8 cellular contexts compared by ENCODE assay signal in genomic region chr9:136671646-136672430, GRCh38. TPM values are rescaled to one million over a fixed set of nuclear protein-coding genes. Genes with fewer than 3 reads are reported as not detected.
DNase-seq lines count a peak whose midpoint lies in the region; ATAC-seq, FAIRE-seq and TF ChIP-seq lines count a peak whose summit lies in the region.

No MANE protein-coding gene starts in this region.

- TF ChIP-seq CTCF in heart left ventricle (IDR thresholded peaks at IDR 0.05) = peak; percentile 67 to 85 (median 76)

- WGBS in heart left ventricle, 4 donors = 35 to 51% (median 48%) methylated on average over 25 to 27 of the region's 27 CpGs

- peak overlapping the region in 10 of 12 donors; percentile 15 to 89 (median 52) for H3K27ac ChIP-seq in heart left ventricle

- no peak for TF ChIP-seq POLR2A in heart left ventricle (IDR thresholded peaks at IDR 0.05)

- no peak for FAIRE-seq in HTR-8/SVneo (lab: Jason Lieb, UNC)

- H3K9me3 ChIP-seq in MG63 (no peaks in the 10 kb centered on the region), heart left ventricle (no peaks in the 10 kb centered on the region)

- peaks cover 6% of the 10 kb centered on the region; the same call in 1 of the 2 replicates for H3K36me3 ChIP-seq in MG63
- H3K36me3 ChIP-seq in heart left ventricle = peaks cover 0 to 89% (median 60%) of the 10 kb centered on the region in 9 donors

- peak in 2 of 4 donors; percentile 2 to 13 for ATAC-seq in heart left ventricle
- no peak for ATAC-seq in HG02623 (IDR thresholded peaks at IDR 0.05; ENCODE audit: unreplicated experiment)
- ATAC-seq in GM18502 (IDR thresholded peaks at IDR 0.05; ENCODE audit: poor library complexity, unreplicated experiment) = no peak

- peaks cover 0 to 34% (median 3%) of the 10 kb centered on the region in 12 donors for H3K4me1 ChIP-seq in heart left ventricle

- H3K4me3 ChIP-seq in MG63 = no peak overlapping the region
- peak overlapping the region in 10 of 12 donors; percentile 1 to 80 (median 50) for H3K4me3 ChIP-seq in heart left ventricle

- intact Hi-C loops in heart left ventricle (cut with DNase I) = no loop called here

- DNase-seq in COLO668 (lab: John Stamatoyannopoulos, UW; ENCODE audit: unreplicated experiment) (peak; percentile 45), MG63 (peak; percentile 26), activated T-cell treated with anti-CD3 and anti-CD28 coated beads for 24 hours (ENCODE audit: low read depth) (peak; percentile 28), heart left ventricle (peak in 2 of 5 donors; percentile 40 to 50), HTR-8/SVneo (ENCODE audit: insufficient read length, low spot score) (no peak)
- DNase-seq in stimulated activated CD4-positive, alpha-beta T cell treated with anti-CD3 and anti-CD28 coated beads, Interleukin-4, amount 100 ng/mL, for 24 hours = peak; percentile 45

- no peaks in the 10 kb centered on the region for H3K27me3 ChIP-seq in MG63
- peaks cover 0 to 7% (median 0%) of the 10 kb centered on the region in 9 donors for H3K27me3 ChIP-seq in heart left ventricle

RNA-seq across cellular contexts. Expression of gene EGFL7, which starts 9.1 kb away (rescaled TPM):
- 24.5 and 25.9 TPM in 2 replicates for total RNA-seq in MG63 (2014; rRNA removed; shearing (Covaris generic); ENCODE audit: low replicate concordance)
- total RNA-seq in heart left ventricle = 100 to 1,000 TPM in 2 of 9 donors, 10 to 100 TPM in 7; 56.4 to 142 (median 94.0) TPM
- polyA plus RNA-seq in heart left ventricle = 100 to 1,000 TPM; 103 to 137 TPM

RNA-seq across cellular contexts. Expression of gene AGPAT2, which starts 15.4 kb away (rescaled TPM):
- total RNA-seq in MG63 (2014; rRNA removed; shearing (Covaris generic); ENCODE audit: low replicate concordance) = 58.8 and 116 TPM in 2 replicates
- total RNA-seq in heart left ventricle = 10 to 100 TPM; 52.4 to 90.7 (median 62.5) TPM
- 100 to 1,000 TPM in 1 of 2 donors, 10 to 100 TPM in 1; 88.8 to 122 TPM for polyA plus RNA-seq in heart left ventricle

RNA-seq across cellular contexts. Expression of gene DIPK1B, which starts 40.5 kb away (rescaled TPM):
- 11.5 and 13.3 TPM in 2 replicates for total RNA-seq in MG63 (2014; rRNA removed; shearing (Covaris generic); ENCODE audit: low replicate concordance)
- 10 to 100 TPM; 14.4 to 46.3 (median 19.8) TPM for total RNA-seq in heart left ventricle
- polyA plus RNA-seq in heart left ventricle = 10 to 100 TPM; 18.1 to 24.4 TPM
